22 cellular contexts compared by ENCODE assay signal in the genomic region with DNA sequence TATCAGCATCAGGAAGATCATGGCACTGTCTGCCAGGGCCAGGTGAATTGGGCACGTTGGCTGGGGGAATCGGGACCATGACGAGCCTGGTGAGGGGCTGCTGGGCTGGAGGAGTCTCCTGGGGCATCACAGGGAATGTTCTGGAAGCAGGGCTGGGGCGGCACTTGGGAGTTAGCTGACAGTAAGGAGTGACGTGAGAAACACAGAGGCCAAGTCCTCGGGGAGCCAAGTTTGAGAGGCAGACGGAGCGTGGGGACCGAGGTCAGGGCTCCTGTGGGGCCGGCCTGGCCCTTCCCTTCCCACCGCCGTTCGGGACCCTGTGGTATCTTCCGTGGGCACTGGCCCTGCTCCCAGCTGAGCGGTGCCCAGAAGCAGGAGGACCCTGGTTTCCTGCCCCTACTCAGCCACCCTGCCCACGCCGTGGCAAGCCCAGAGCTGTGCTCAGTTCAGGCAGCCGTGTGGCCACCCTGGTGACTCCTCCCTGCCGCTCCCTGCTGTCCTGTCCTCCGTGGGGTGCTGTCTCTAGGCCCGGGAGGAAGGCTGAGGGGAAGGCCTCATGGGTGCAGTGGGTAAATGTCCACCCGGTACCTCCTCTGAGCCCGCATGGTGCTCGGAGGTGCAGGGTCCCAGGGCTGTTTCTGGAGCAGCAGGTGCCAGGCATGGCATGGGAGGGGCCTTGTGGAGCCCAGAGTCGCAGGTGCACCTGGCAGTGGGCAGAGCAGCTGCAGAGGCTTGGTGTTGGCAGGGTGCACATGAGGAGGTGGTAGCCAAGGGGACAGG. TPM values are rescaled to one million over a fixed set of nuclear protein-coding genes. Genes with fewer than 3 reads are reported as not detected.
DNase-seq lines count a peak whose midpoint lies in the region; ATAC-seq and TF ChIP-seq lines count a peak whose summit lies in the region.
"Had no signal": no experiment of that assay in that cellular context is flagged by ENCODE, and none has a peak within 500 bp of the region (broad histone marks: within the 10 kb centered on the region; RNA-seq: fewer than 3 reads in every experiment).

No MANE protein-coding gene starts in this region.

- no peak overlapping the region for H3K4me3 ChIP-seq in SK-N-SH (ENCODE audit: low read depth in 2 of 2, low read length in 1 of 2)
- no peak overlapping the region for H3K4me3 ChIP-seq in left lung
- H3K4me3 ChIP-seq: ascending aorta, hepatocyte, right lobe of liver had no signal

- H3K4me2 ChIP-seq in SK-N-SH: no peak overlapping the region
- H3K4me2 ChIP-seq: hepatocyte had no signal

- no peak for TF ChIP-seq EP300 in SK-N-SH (IDR thresholded peaks at IDR 0.05; ENCODE audit: borderline replicate concordance in 1 of 2, low read depth in 1 of 2, low read length in 1 of 2)

- CTCF ChIA-PET in SK-N-SH (lab: Yijun Ruan, JAX): interaction anchor here (1.0 kb wide), 1 partner anchor 114 kb away, joined by 3 read pairs; no protein-coding TSS in a partner anchor

- peaks cover 33% of the 10 kb centered on the region for H4K20me1 ChIP-seq in SK-N-SH (ENCODE audit: insufficient read depth)

- TF ChIP-seq CTCF in SK-N-SH (IDR thresholded peaks at IDR 0.05) (no peak), left lung (IDR thresholded peaks at IDR 0.05) (no peak)

- no peaks in the 10 kb centered on the region for H3K9me3 Mint-ChIP-seq in stimulated activated effector memory CD8-positive, alpha-beta T cell treated with anti-CD3 and anti-CD28 coated beads, Interleukin-12 subunit alpha, Interleukin-12 subunit beta, amount 100 ng/mL, for 72 hours
- H3K9me3 Mint-ChIP-seq: activated CD4-positive, alpha-beta T cell treated with anti-CD3 and anti-CD28 coated beads, Interleukin-2, amount 10 ng/mL, durations not matched to agents 24 days and 14 days; CD8-positive, alpha-beta memory T cell; HFFc6 had no signal

- H3K27ac Mint-ChIP-seq in stimulated activated effector memory CD8-positive, alpha-beta T cell treated with anti-CD3 and anti-CD28 coated beads, Interleukin-12 subunit alpha, Interleukin-12 subunit beta, amount 100 ng/mL, for 72 hours: peak overlapping the region; percentile 82
- H3K27ac Mint-ChIP-seq: activated CD4-positive, alpha-beta T cell treated with anti-CD3 and anti-CD28 coated beads, Interleukin-2, amount 10 ng/mL, durations not matched to agents 24 days and 14 days; HFFc6 had no signal

- intact Hi-C loops in left lung (cut with DNase I): no loop called here

- H3K36me3 ChIP-seq in SK-N-SH (replicated peaks in 1 of 2; ENCODE audit: control insufficient read depth in 1 of 2, insufficient read depth in 2 of 2, low read length in 1 of 2): no peaks in the 10 kb centered on the region
- H3K36me3 ChIP-seq in left lung: no peaks in the 10 kb centered on the region
- H3K36me3 ChIP-seq: ascending aorta, right lobe of liver had no signal

- H3K79me2 ChIP-seq in SK-N-SH (ENCODE audit: insufficient read depth): peaks cover 28% of the 10 kb centered on the region

- no peaks in the 10 kb centered on the region for H3K9me2 ChIP-seq in SK-N-SH

- H3K36me3 Mint-ChIP-seq in stimulated activated effector memory CD8-positive, alpha-beta T cell treated with anti-CD3 and anti-CD28 coated beads, Interleukin-12 subunit alpha, Interleukin-12 subunit beta, amount 100 ng/mL, for 72 hours: no peaks in the 10 kb centered on the region

- no peak overlapping the region for H3K4me3 Mint-ChIP-seq in stimulated activated effector memory CD8-positive, alpha-beta T cell treated with anti-CD3 and anti-CD28 coated beads, Interleukin-12 subunit alpha, Interleukin-12 subunit beta, amount 100 ng/mL, for 72 hours
- H3K4me3 Mint-ChIP-seq: activated CD4-positive, alpha-beta T cell treated with anti-CD3 and anti-CD28 coated beads, Interleukin-2, amount 10 ng/mL, durations not matched to agents 24 days and 14 days; CD8-positive, alpha-beta memory T cell; HFFc6 had no signal

- H3K27me3 ChIP-seq in SK-N-SH (ENCODE audit: insufficient read depth): no peaks in the 10 kb centered on the region
- no peaks in the 10 kb centered on the region for H3K27me3 ChIP-seq in left lung
- H3K27me3 ChIP-seq: ascending aorta, hepatocyte, right lobe of liver had no signal

- POLR2A ChIA-PET in SK-N-SH (lab: Yijun Ruan, JAX): no interaction called here

- peaks cover 0 to 25% of the 10 kb centered on the region in 2 experiments; a peak in 1 of 4 replicates for H3K4me1 ChIP-seq in SK-N-SH (ENCODE audit: control insufficient read depth in 1 of 2, insufficient read depth in 2 of 2, low read depth in 1 of 2, low read length in 1 of 2)
- peaks cover 7 to 27% of the 10 kb centered on the region in 2 donors for H3K4me1 ChIP-seq in left lung
- H3K4me1 ChIP-seq: right lobe of liver had no signal

- no peak for TF ChIP-seq RAD21 in SK-N-SH (IDR thresholded peaks at IDR 0.05; ENCODE audit: low read length)

- no peak for ATAC-seq in SK-N-SH treated with all-trans-retinoic acid at 6 μM for 48 hours
- ATAC-seq in esophagus mucosa: peak; percentile 18
- ATAC-seq in stimulated activated effector memory CD8-positive, alpha-beta T cell treated with anti-CD3 and anti-CD28 coated beads, Interleukin-12 subunit alpha, Interleukin-12 subunit beta, amount 100 ng/mL, for 72 hours: no peak
- no peak for ATAC-seq in left lung
- no peak for ATAC-seq in HG02610 (IDR thresholded peaks at IDR 0.05; ENCODE audit: unreplicated experiment)

- peak; percentile 22 for DNase-seq in SK-N-SH
- DNase-seq in NCI-H2107 treated with DMSO at 0.1 percent for 48 hours (lab: John Stamatoyannopoulos, UW; ENCODE audit: unreplicated experiment): peak; percentile 72
- no peak for DNase-seq in stimulated activated effector memory CD8-positive, alpha-beta T cell treated with anti-CD3 and anti-CD28 coated beads, Interleukin-12 subunit alpha, Interleukin-12 subunit beta, amount 100 ng/mL, for 72 hours (ENCODE audit: low spot score in 2 of 2)
- DNase-seq in left lung: no peak
- no peak for DNase-seq in activated CD4-positive, alpha-beta T cell treated with anti-CD3 and anti-CD28 coated beads, Interleukin-2, amount 50 U/mL, for 48 hours
- DNase-seq: activated CD4-positive, alpha-beta T cell treated with anti-CD3 and anti-CD28 coated beads, Interleukin-2, amount 10 ng/mL, durations not matched to agents 24 days and 14 days; activated naive CD4-positive, alpha-beta T cell treated with Interleukin-2 at 50 U/mL for 16 hours; activated T-cell treated with anti-CD3 and anti-CD28 coated beads for 4 hours; CD8-positive, alpha-beta memory T cell; HFFc6; kidney glomerular epithelial cell; NCI-H1930; nucleus accumbens; right lobe of liver; SIG-M5; stimulated activated CD4-positive, alpha-beta T cell treated with anti-CD3 and anti-CD28 coated beads, Interleukin-2, amount 100 ng/mL, for 24 hours; T-helper 9 cell had no signal

- WGBS in SK-N-SH (ENCODE audit: low lambda C conversion rate): 87% methylated on average over 10 of the region's 25 CpGs

- H3K4me1 Mint-ChIP-seq in stimulated activated effector memory CD8-positive, alpha-beta T cell treated with anti-CD3 and anti-CD28 coated beads, Interleukin-12 subunit alpha, Interleukin-12 subunit beta, amount 100 ng/mL, for 72 hours: peaks cover 25% of the 10 kb centered on the region
- H3K4me1 Mint-ChIP-seq: activated CD4-positive, alpha-beta T cell treated with anti-CD3 and anti-CD28 coated beads, Interleukin-2, amount 10 ng/mL, durations not matched to agents 24 days and 14 days had no signal

- H3F3A ChIP-seq in SK-N-SH (replicated peaks; ENCODE audit: insufficient read depth): peaks cover 8% of the 10 kb centered on the region

- H3K9me3 ChIP-seq in SK-N-SH (no peaks in the 10 kb centered on the region), left lung (no peaks in the 10 kb centered on the region)
- H3K9me3 ChIP-seq: ascending aorta, right lobe of liver had no signal

- no peak overlapping the region for H3K27ac ChIP-seq in SK-N-SH (ENCODE audit: low read depth in 2 of 2, low read length in 1 of 2)
- no peak overlapping the region for H3K27ac ChIP-seq in left lung
- H3K27ac ChIP-seq: ascending aorta, hepatocyte, right lobe of liver had no signal

- no peak overlapping the region for H3K9ac ChIP-seq in SK-N-SH

- no peak overlapping the region for H2AFZ ChIP-seq in SK-N-SH (ENCODE audit: low read depth)
- H2AFZ ChIP-seq: hepatocyte had no signal

TF ChIP-seq in SK-N-SH, 30 proteins besides CTCF, POLR2A, EP300 and RAD21 (continues in another document):
- TF ChIP-seq GATA2 (CRISPR knock-in tag; IDR thresholded peaks at IDR 0.05): no peak
- no peak for TF ChIP-seq NFIC (IDR thresholded peaks at IDR 0.05; ENCODE audit: borderline replicate concordance)
- TF ChIP-seq FOXJ3 (CRISPR knock-in tag; IDR thresholded peaks at IDR 0.05): no peak
- TF ChIP-seq IRF3 (IDR thresholded peaks at IDR 0.05; ENCODE audit: low read depth, low read length): no peak
- TF ChIP-seq TEAD4 (IDR thresholded peaks at IDR 0.05; ENCODE audit: borderline replicate concordance, insufficient read depth): no peak

TF ChIP-seq in SK-N-SH treated with all-trans-retinoic acid at 6 μM for 48 hours, 23 proteins besides CTCF, POLR2A, EP300 and RAD21:
- TF ChIP-seq ARNTL (CRISPR knock-in tag; IDR thresholded peaks at IDR 0.05; ENCODE audit: borderline replicate concordance, low read depth) (no peak), ISL1 (CRISPR knock-in tag; IDR thresholded peaks at IDR 0.05) (no peak), ZFP3 (CRISPR knock-in tag; IDR thresholded peaks at IDR 0.05) (no peak)

RNA-seq across cellular contexts. Expression of gene CRTC1, which starts 25.2 kb away (rescaled TPM):
- 2.2 and 5.0 TPM in 2 replicates for polyA plus RNA-seq in SK-N-SH (2012; rRNA removed)
- polyA plus RNA-seq in SK-N-SH (2012; cell fraction: cytosol; rRNA removed): 2.1 and 3.2 TPM in 2 replicates
- polyA plus RNA-seq in SK-N-SH (2012; cell fraction: nucleus; rRNA removed): 21.9 and 27.2 TPM in 2 replicates
- total RNA-seq in esophagus mucosa: 4.0 TPM
- 10 to 100 TPM; 11.3 to 13.8 TPM for total RNA-seq in left lung

Comparison
In these comparisons a context has a peak if more than half of its experiments do, and no peak if none do; other contexts are left out.
1. DNase-seq: peak in SK-N-SH (single experiment) and NCI-H2107 treated with DMSO at 0.1 percent for 48 hours (single experiment); none in stimulated activated effector memory CD8-positive, alpha-beta T cell treated with anti-CD3 and anti-CD28 coated beads, Interleukin-12 subunit alpha, Interleukin-12 subunit beta, amount 100 ng/mL, for 72 hours (0 of 2), left lung (0 of 2) and activated CD4-positive, alpha-beta T cell treated with anti-CD3 and anti-CD28 coated beads, Interleukin-2, amount 50 U/mL, for 48 hours (0 of 2).